Comparison of ENCODE assay signal across 20 cellular contexts in genomic region chr6:118876201-118876600, GRCh38. TPM values are rescaled to one million over a fixed set of nuclear protein-coding genes. Genes with fewer than 3 reads are reported as not detected.
DNase-seq lines count a peak whose midpoint lies in the region; ATAC-seq and TF ChIP-seq lines count a peak whose summit lies in the region.
"Had no signal": no experiment of that assay in that cellular context is flagged by ENCODE, and none has a peak within 500 bp of the region (broad histone marks: within the 10 kb centered on the region; RNA-seq: fewer than 3 reads in every experiment).

No MANE protein-coding gene starts in this region.

- H3K27me3 ChIP-seq in RWPE2 (ENCODE audit: insufficient read depth, poor library complexity, severe bottlenecking) (no peaks in the 10 kb centered on the region), testis (no peaks in the 10 kb centered on the region)
- H3K27me3 ChIP-seq: BLaER1 treated with 17β-estradiol and CSF1 and Interleukin-3, amounts not matched to agents 10 nM and 100 nM had no signal

- H3K36me3 ChIP-seq in RWPE2 (ENCODE audit: low read depth) (no peaks in the 10 kb centered on the region; the same call in 1 of the 2 replicates), testis (ENCODE audit: low read depth, missing control alignments) (no peaks in the 10 kb centered on the region)

- H3K4me3 Mint-ChIP-seq in activated CD4-positive, alpha-beta T cell treated with anti-CD3 and anti-CD28 coated beads for 36 hours: no peak overlapping the region
- H3K4me3 Mint-ChIP-seq in stimulated activated effector memory CD8-positive, alpha-beta T cell treated with anti-CD3 and anti-CD28 coated beads, Interleukin-12 subunit alpha, Interleukin-12 subunit beta, amount 100 ng/mL, for 72 hours: no peak overlapping the region
- H3K4me3 Mint-ChIP-seq: activated CD8-positive, alpha-beta T cell treated with anti-CD3 and anti-CD28 coated beads for 36 hours; natural killer cell treated with Interleukin-12 subunit alpha and Interleukin-12 subunit beta and Interleukin-15 and Interleukin-18, amount 100 ng/mL, for 72 hours; T-helper 17 cell; WTC11 had no signal

- peaks cover 27% of the 10 kb centered on the region for H3K4me1 Mint-ChIP-seq in activated CD4-positive, alpha-beta T cell treated with anti-CD3 and anti-CD28 coated beads for 36 hours
- H3K4me1 Mint-ChIP-seq in stimulated activated effector memory CD8-positive, alpha-beta T cell treated with anti-CD3 and anti-CD28 coated beads, Interleukin-12 subunit alpha, Interleukin-12 subunit beta, amount 100 ng/mL, for 72 hours: peaks cover 48% of the 10 kb centered on the region

- ATAC-seq in activated CD4-positive, alpha-beta T cell treated with anti-CD3 and anti-CD28 coated beads for 36 hours: peak; percentile 44
- ATAC-seq in RWPE2 (ENCODE audit: low read depth) (peak; percentile 90), GM21825 (IDR thresholded peaks at IDR 0.05; ENCODE audit: unreplicated experiment) (no peak), GM21447 (IDR thresholded peaks at IDR 0.05; ENCODE audit: unreplicated experiment) (no peak)
- peak; percentile 54 for ATAC-seq in stimulated activated effector memory CD8-positive, alpha-beta T cell treated with anti-CD3 and anti-CD28 coated beads, Interleukin-12 subunit alpha, Interleukin-12 subunit beta, amount 100 ng/mL, for 72 hours
- ATAC-seq: natural killer cell treated with Interleukin-12 subunit alpha and Interleukin-12 subunit beta and Interleukin-15 and Interleukin-18, amount 100 ng/mL, for 72 hours; T-helper 17 cell; WTC11 had no signal

- peaks cover 5% of the 10 kb centered on the region for H3K36me3 Mint-ChIP-seq in activated CD4-positive, alpha-beta T cell treated with anti-CD3 and anti-CD28 coated beads for 36 hours (ENCODE audit: low read depth)
- no peaks in the 10 kb centered on the region for H3K36me3 Mint-ChIP-seq in stimulated activated effector memory CD8-positive, alpha-beta T cell treated with anti-CD3 and anti-CD28 coated beads, Interleukin-12 subunit alpha, Interleukin-12 subunit beta, amount 100 ng/mL, for 72 hours
- H3K36me3 Mint-ChIP-seq: WTC11 had no signal

- no peak for TF ChIP-seq POLR2A in testis (IDR thresholded peaks at IDR 0.05)

- peaks cover 10% of the 10 kb centered on the region for H3K4me1 ChIP-seq in RWPE2 (ENCODE audit: insufficient read depth, poor library complexity, severe bottlenecking)
- H3K4me1 ChIP-seq in testis: no peaks in the 10 kb centered on the region

- no peak for DNase-seq in activated CD4-positive, alpha-beta T cell treated with anti-CD3 and anti-CD28 coated beads for 36 hours
- no peak for DNase-seq in activated CD4-positive, alpha-beta T cell treated with anti-CD3 and anti-CD28 coated beads for 4 hours
- DNase-seq in RWPE2 (ENCODE audit: low spot score) (no peak), epithelial cell of esophagus (ENCODE audit: low read depth) (peak; percentile 42), testis (no peak)
- DNase-seq in stimulated activated effector memory CD8-positive, alpha-beta T cell treated with anti-CD3 and anti-CD28 coated beads, Interleukin-12 subunit alpha, Interleukin-12 subunit beta, amount 100 ng/mL, for 72 hours (ENCODE audit: low spot score in 2 of 2): no peak
- DNase-seq: activated CD8-positive, alpha-beta T cell treated with anti-CD3 and anti-CD28 coated beads for 36 hours; activated naive CD4-positive, alpha-beta T cell treated with Interleukin-2 at 50 U/mL for 16 hours; activated T-cell treated with anti-CD3 and anti-CD28 coated beads, Interleukin-2, amount 50 U/mL, for 1 hour; aorta; Karpas-422; NCI-H524 treated with DMSO at 0.1 percent for 48 hours; OCI-M1; stimulated activated CD4-positive, alpha-beta T cell treated with anti-CD3 and anti-CD28 coated beads, Interleukin-4, amount 100 ng/mL, for 24 hours; T-helper 17 cell had no signal

- peak overlapping the region; percentile 9 for H3K27ac ChIP-seq in RWPE2 (ENCODE audit: poor library complexity, severe bottlenecking)
- H3K27ac ChIP-seq in testis: no peak overlapping the region
- H3K27ac ChIP-seq: BLaER1 treated with 17β-estradiol and CSF1 and Interleukin-3, amounts not matched to agents 10 nM and 100 nM had no signal

- H3K27ac Mint-ChIP-seq in activated CD4-positive, alpha-beta T cell treated with anti-CD3 and anti-CD28 coated beads for 36 hours: no peak overlapping the region
- H3K27ac Mint-ChIP-seq in stimulated activated effector memory CD8-positive, alpha-beta T cell treated with anti-CD3 and anti-CD28 coated beads, Interleukin-12 subunit alpha, Interleukin-12 subunit beta, amount 100 ng/mL, for 72 hours: no peak overlapping the region
- H3K27ac Mint-ChIP-seq: activated CD8-positive, alpha-beta T cell treated with anti-CD3 and anti-CD28 coated beads for 36 hours; natural killer cell treated with Interleukin-12 subunit alpha and Interleukin-12 subunit beta and Interleukin-15 and Interleukin-18, amount 100 ng/mL, for 72 hours; T-helper 17 cell; WTC11 had no signal

- TF ChIP-seq CTCF in RWPE2 (IDR thresholded peaks at IDR 0.05; ENCODE audit: poor library complexity, severe bottlenecking) (no peak), epithelial cell of esophagus (IDR thresholded peaks at IDR 0.05; ENCODE audit: insufficient read depth, low read depth, low read length, missing control alignments) (no peak), testis (IDR thresholded peaks at IDR 0.05) (no peak)

- CTCF ChIA-PET in activated CD4-positive, alpha-beta T cell treated with anti-CD3 and anti-CD28 coated beads for 36 hours (lab: Charles Lee): interaction anchor here (1.2 kb wide), 1 partner anchor 22 kb away, joined by 3 read pairs; no protein-coding TSS in a partner anchor

- H3K4me3 ChIP-seq in RWPE2 (ENCODE audit: severe bottlenecking): no peak overlapping the region
- no peak overlapping the region for H3K4me3 ChIP-seq in epithelial cell of esophagus (ENCODE audit: low read length)
- H3K4me3 ChIP-seq in testis: no peak overlapping the region
- H3K4me3 ChIP-seq: BLaER1 treated with 17β-estradiol and CSF1 and Interleukin-3, amounts not matched to agents 10 nM and 100 nM had no signal

- 89 to 90% methylated on average over 1 of the region's 1 CpG for WGBS in testis, 2 donors

- POLR2A ChIA-PET in activated CD4-positive, alpha-beta T cell treated with anti-CD3 and anti-CD28 coated beads for 36 hours (lab: Charles Lee): no interaction called here

- intact Hi-C loops in activated CD4-positive, alpha-beta T cell treated with anti-CD3 and anti-CD28 coated beads for 36 hours (cut with DNase I, micrococcal nuclease): no loop called here
- intact Hi-C loops in testis (cut with DNase I; ENCODE audit: low total_unique reads): no loop called here

- H3K27me3 Mint-ChIP-seq in activated CD4-positive, alpha-beta T cell treated with anti-CD3 and anti-CD28 coated beads for 36 hours: no peaks in the 10 kb centered on the region
- H3K27me3 Mint-ChIP-seq: activated CD8-positive, alpha-beta T cell treated with anti-CD3 and anti-CD28 coated beads for 36 hours; natural killer cell treated with Interleukin-12 subunit alpha and Interleukin-12 subunit beta and Interleukin-15 and Interleukin-18, amount 100 ng/mL, for 72 hours; T-helper 17 cell had no signal

- H3K9me3 ChIP-seq in RWPE2 (ENCODE audit: severe bottlenecking) (no peaks in the 10 kb centered on the region), testis (no peaks in the 10 kb centered on the region)

- H3K9me3 Mint-ChIP-seq in activated CD4-positive, alpha-beta T cell treated with anti-CD3 and anti-CD28 coated beads for 36 hours (ENCODE audit: low read depth): no peaks in the 10 kb centered on the region
- no peaks in the 10 kb centered on the region for H3K9me3 Mint-ChIP-seq in stimulated activated effector memory CD8-positive, alpha-beta T cell treated with anti-CD3 and anti-CD28 coated beads, Interleukin-12 subunit alpha, Interleukin-12 subunit beta, amount 100 ng/mL, for 72 hours
- H3K9me3 Mint-ChIP-seq: activated CD8-positive, alpha-beta T cell treated with anti-CD3 and anti-CD28 coated beads for 36 hours; natural killer cell treated with Interleukin-12 subunit alpha and Interleukin-12 subunit beta and Interleukin-15 and Interleukin-18, amount 100 ng/mL, for 72 hours had no signal

RNA-seq across cellular contexts. Expression of gene ASF1A, which starts 17.8 kb away (rescaled TPM):
- total RNA-seq in activated CD4-positive, alpha-beta T cell treated with anti-CD3 and anti-CD28 coated beads for 36 hours: 10 to 100 TPM; 21.2 to 28.6 TPM
- 10 to 100 TPM; 11.1 to 16.6 TPM for total RNA-seq in testis
- 13.0 TPM for polyA plus RNA-seq in testis (ENCODE audit: insufficient read depth, low read depth, low replicate concordance)

RNA-seq across cellular contexts. Expression of gene MCM9, which starts 58.8 kb away (rescaled TPM):
- total RNA-seq in activated CD4-positive, alpha-beta T cell treated with anti-CD3 and anti-CD28 coated beads for 36 hours: 10 to 100 TPM; 17.0 to 17.2 TPM
- total RNA-seq in testis: 10 to 100 TPM; 19.2 to 25.1 TPM
- polyA plus RNA-seq in testis (ENCODE audit: insufficient read depth, low read depth, low replicate concordance): 14.0 TPM

Comparison
In these comparisons a context has a peak if more than half of its experiments do, and no peak if none do; other contexts are left out.
1. ATAC-seq: peak in activated CD4-positive, alpha-beta T cell treated with anti-CD3 and anti-CD28 coated beads for 36 hours (single experiment), RWPE2 (single experiment) and stimulated activated effector memory CD8-positive, alpha-beta T cell treated with anti-CD3 and anti-CD28 coated beads, Interleukin-12 subunit alpha, Interleukin-12 subunit beta, amount 100 ng/mL, for 72 hours (single experiment); none in GM21825 (single experiment) and GM21447 (single experiment).